8 cellular contexts compared by ENCODE assay signal in the genomic region with DNA sequence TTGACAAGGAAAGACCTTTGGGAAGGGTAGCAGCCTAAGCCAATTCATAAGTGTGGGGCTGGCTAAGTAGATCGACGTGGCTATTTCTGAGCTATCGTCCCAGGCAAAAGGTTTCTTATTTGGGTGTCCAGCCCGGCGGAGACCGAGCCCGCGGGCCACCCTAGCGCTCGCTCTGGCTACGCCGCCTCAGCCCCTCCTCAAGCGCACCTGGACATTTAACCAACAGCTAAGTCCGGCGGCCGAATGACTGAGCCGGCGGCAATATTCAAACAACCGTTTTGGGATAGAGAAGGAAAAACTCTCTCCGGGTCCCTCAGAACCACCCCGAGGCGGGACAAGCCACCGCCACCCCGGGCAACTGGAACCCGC. TPM values are rescaled to one million over a fixed set of nuclear protein-coding genes. Genes with fewer than 3 reads are reported as not detected.
DNase-seq lines count a peak whose midpoint lies in the region; ATAC-seq and TF ChIP-seq lines count a peak whose summit lies in the region.

No MANE protein-coding gene starts in this region.

- intact Hi-C loops in aorta (cut with DNase I): no loop called here

- H3K27ac ChIP-seq in AG04450 (ENCODE audit: low read depth, low read length) (peak overlapping the region; percentile 84), RWPE1 (peak overlapping the region; percentile 81), epithelial cell of prostate (peak overlapping the region; percentile 84), aorta (ENCODE audit: low read depth in 1 of 2, low read length in 2 of 2) (peak overlapping the region; percentile 57 to 92)

- peaks cover 7% of the 10 kb centered on the region for H3K4me1 ChIP-seq in mucosa of stomach (ENCODE audit: control insufficient read depth, insufficient read depth, low read length)
- H3K4me1 ChIP-seq in aorta (ENCODE audit: control insufficient read depth in 1 of 2, insufficient read depth in 2 of 2, low read length in 2 of 2): peaks cover 0 to 14% of the 10 kb centered on the region in 2 donors

- H3K4me3 ChIP-seq in AG04450 (ENCODE audit: low read depth, low read length) (peak overlapping the region; percentile 86), mucosa of stomach (ENCODE audit: low read length) (peak overlapping the region; percentile 64), aorta (ENCODE audit: low read length in 2 of 2) (peak overlapping the region; percentile 84 to 93)

- ATAC-seq in GM18873 (IDR thresholded peaks at IDR 0.05; ENCODE audit: low FRiP score, unreplicated experiment): peak; percentile 8
- peak; percentile 37 for ATAC-seq in HG03095 (IDR thresholded peaks at IDR 0.05; ENCODE audit: unreplicated experiment)
- peak; percentile 69 for ATAC-seq in aorta (ENCODE audit: low FRiP score)

- DNase-seq in AG04450 (ENCODE audit: low read depth, low spot score) (no peak), RWPE1 (ENCODE audit: low spot score) (no peak), epithelial cell of prostate (ENCODE audit: low read depth, low spot score) (no peak), aorta (no peak), activated gamma-delta T cell treated with Interleukin-2 at 50 U/mL for 16 hours (no peak)

- POLR2A ChIA-PET in AG04450 (lab: Yijun Ruan, JAX): interaction anchor here (0.6 to 2.1 kb wide), 12 partner anchors 13 to 1080 kb away, joined by 3 to 10 read pairs (median 4); partner anchors contain the start of gene ADM
- POLR2A ChIA-PET in RWPE1 (lab: Yijun Ruan, JAX; ENCODE audit: low non-redundant PET): interaction anchor here (0.6 to 1.2 kb wide), 4 partner anchors 10 to 235 kb away, joined by 3 to 4 read pairs (median 4); partner anchors contain the start of gene ADM

- peak overlapping the region; percentile 79 for H3K9ac ChIP-seq in mucosa of stomach (ENCODE audit: low read length)

- H3K36me3 ChIP-seq in mucosa of stomach (ENCODE audit: control insufficient read depth, insufficient read depth, low read length) (no peaks in the 10 kb centered on the region), aorta (ENCODE audit: control insufficient read depth in 1 of 2, insufficient read depth in 2 of 2, low read length in 1 of 2) (no peaks in the 10 kb centered on the region)

- CTCF ChIA-PET in AG04450 (lab: Charles Lee) (interaction anchor here (0.6 to 3.9 kb wide), 36 partner anchors 9 to 235 kb away, joined by 3 to 44 read pairs (median 5); partner anchors contain the start of gene AMPD3), RWPE1 (lab: Yijun Ruan, JAX) (interaction anchor here (0.6 to 1.5 kb wide), 9 partner anchors 12 to 252 kb away, joined by 3 to 8 read pairs (median 3); no protein-coding TSS in a partner anchor)

- TF ChIP-seq CTCF in AG04450 (IDR thresholded peaks at IDR 0.05; ENCODE audit: low read depth, low read length) (no peak), RWPE1 (conservative IDR thresholded peaks at IDR 0.05; ENCODE audit: low read depth) (no peak)

- H3K27me3 ChIP-seq in AG04450 (ENCODE audit: control insufficient read depth, insufficient read depth, low read length) (no peaks in the 10 kb centered on the region), mucosa of stomach (ENCODE audit: control insufficient read depth, insufficient read depth, low read length) (no peaks in the 10 kb centered on the region), aorta (ENCODE audit: control insufficient read depth in 1 of 2, insufficient read depth in 2 of 2, low read length in 1 of 2) (no peaks in the 10 kb centered on the region)

- WGBS in aorta, 2 donors: 0% methylated on average over 25 of the region's 25 CpGs

- H3K9me3 ChIP-seq in AG04450 (ENCODE audit: control insufficient read depth, insufficient read depth, low read length) (peaks cover 16% of the 10 kb centered on the region), mucosa of stomach (ENCODE audit: control insufficient read depth, low read length) (no peaks in the 10 kb centered on the region), aorta (ENCODE audit: control insufficient read depth, low read length) (no peaks in the 10 kb centered on the region)

RNA-seq across cellular contexts. Expression of gene RNF141, which starts 0.5 kb away (rescaled TPM):
- polyA plus RNA-seq in AG04450 (2011; rRNA removed): 23.7 and 34.8 TPM in 2 replicates
- 10.9 and 16.8 TPM in 2 replicates for polyA minus RNA-seq in AG04450 (2011; rRNA and poly(A)+ RNA removed)
- total RNA-seq in aorta: 10 to 100 TPM; 42.9 to 59.3 TPM
- polyA plus RNA-seq in aorta: 10 to 100 TPM; 20.5 to 61.6 TPM

RNA-seq across cellular contexts. Expression of gene LYVE1, which starts 27.9 kb away (rescaled TPM):
- polyA plus RNA-seq in AG04450 (2011; rRNA removed) (0.10 and 0.19 TPM in 2 replicates), aorta (10 to 100 TPM; 11.8 to 28.2 TPM)
- polyA minus RNA-seq in AG04450 (2011; rRNA and poly(A)+ RNA removed): 0.13 TPM in 1 of 2 replicates, not detected in the other
- 100 to 1,000 TPM; 165 to 179 TPM for total RNA-seq in aorta

Comparison
In these comparisons a context has a peak if more than half of its experiments do, and no peak if none do; other contexts are left out.
1. ATAC-seq: peak in every context shown above with its lines; median percentile 69 in aorta; 37 in HG03095; 8 in GM18873.
2. RNA of gene LYVE1, which starts 27.9 kb away (polyA plus RNA-seq): 11.8 to 28.2 TPM in aorta; 0.10 to 0.19 TPM in AG04450; every median in the first group is over 10 times any median in the second.
3. Peak in every context shown above with its lines, with median percentiles within 50 percentile points of each other: H3K27ac ChIP-seq and H3K4me3 ChIP-seq.